22 cellular contexts compared by ENCODE assay signal in the genomic region with DNA sequence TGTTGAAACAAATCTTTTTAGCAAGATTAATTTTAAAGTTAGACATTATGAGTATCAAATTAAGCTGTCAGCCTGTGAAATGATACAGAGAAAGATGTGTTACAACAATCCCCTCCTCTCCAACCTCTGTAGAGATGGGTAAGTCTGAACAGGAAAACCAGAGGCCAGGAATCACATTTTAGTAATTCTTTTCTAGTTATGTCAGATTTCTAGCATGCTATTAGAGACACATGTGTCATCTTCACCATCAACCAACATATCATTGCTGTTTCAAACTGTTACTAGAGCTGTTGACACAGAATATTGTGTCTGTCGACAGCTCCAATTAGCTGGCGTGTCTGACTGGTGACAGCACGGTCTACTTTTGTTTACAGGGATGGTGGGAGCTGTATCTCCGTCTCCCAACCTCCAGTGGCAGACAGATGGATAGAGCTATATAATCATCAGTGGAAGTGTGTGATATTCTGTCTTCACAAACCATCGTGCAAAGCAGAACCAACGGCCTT.
"Had no signal": no experiment of that assay in that cellular context is flagged by ENCODE, and none has a peak within 500 bp of the region (broad histone marks: within the 10 kb centered on the region; RNA-seq: fewer than 3 reads in every experiment).

No MANE protein-coding gene starts in this region.

- H3K36me3 ChIP-seq: adrenal gland, ascending aorta, heart left ventricle, sigmoid colon, stomach, suprapubic skin, tibial nerve had no signal

- DNase-seq: activated CD4-positive, alpha-beta T cell treated with anti-CD3 and anti-CD28 coated beads for 4 hours; activated CD4-positive, alpha-beta T cell treated with anti-CD3 and anti-CD28 coated beads, Interleukin-2, amount 50 U/mL, for 48 hours; activated CD4-positive, CD25-positive, alpha-beta regulatory T cell; activated CD8-positive, alpha-beta memory T cell treated with anti-CD3 and anti-CD28 coated beads, Interleukin-2, amount 50 U/mL, for 48 hours; activated naive CD4-positive, alpha-beta T cell; activated T-cell treated with anti-CD3 and anti-CD28 coated beads, Interleukin-2, amount 50 U/mL, for 4 hours; adrenal gland; cerebellar nuclear complex; heart left ventricle; islet precursor cell; naive thymus-derived CD4-positive, alpha-beta T cell; retina; sigmoid colon; stimulated activated CD4-positive, alpha-beta T cell treated with anti-CD3 and anti-CD28 coated beads, Interleukin-15, amount 100 ng/mL, for 24 hours; stomach; T-helper 9 cell had no signal

- H3K27me3 ChIP-seq: adrenal gland, ascending aorta, heart left ventricle, sigmoid colon, stomach, suprapubic skin, tibial nerve had no signal

- H3K4me3 ChIP-seq: adrenal gland, ascending aorta, coronary artery, heart left ventricle, lung, sigmoid colon, smooth muscle cell, stomach, suprapubic skin, tibial nerve had no signal

- H3K27ac ChIP-seq: adrenal gland, ascending aorta, coronary artery, heart left ventricle, sigmoid colon, stomach, suprapubic skin, tibial nerve had no signal
